ENCODE assay signal across 7 cellular contexts in genomic region chr4:82891728-82892466, GRCh38. TPM values are rescaled to one million over a fixed set of nuclear protein-coding genes. Genes with fewer than 3 reads are reported as not detected.
DNase-seq lines count a peak whose midpoint lies in the region; ATAC-seq, FAIRE-seq and TF ChIP-seq lines count a peak whose summit lies in the region.

No MANE protein-coding gene starts in this region.

- H3K27ac Mint-ChIP-seq in mesothelial cell of epicardium: peak overlapping the region; percentile 99

- peak overlapping the region; percentile 94 for H3K4me3 ChIP-seq in LNCaP clone FGC (ENCODE audit: low read depth, low read length)
- peak overlapping the region; percentile 76 for H3K4me3 ChIP-seq in bronchial epithelial cell (ENCODE audit: low read depth, low read length)

- peak overlapping the region; percentile 91 for H3K4me3 Mint-ChIP-seq in mesothelial cell of epicardium

- peaks cover 5% of the 10 kb centered on the region for H3K36me3 ChIP-seq in bronchial epithelial cell (ENCODE audit: control insufficient read depth, insufficient read depth, low read length)

- ATAC-seq in GM18498 (IDR thresholded peaks at IDR 0.05; ENCODE audit: unreplicated experiment): peak; percentile 3

- no peaks in the 10 kb centered on the region for H3K9me3 Mint-ChIP-seq in mesothelial cell of epicardium

- no peak for TF ChIP-seq CTCF in LNCaP clone FGC (IDR thresholded peaks at IDR 0.05; ENCODE audit: control insufficient read depth, extremely low read depth, insufficient read depth)
- no peak for TF ChIP-seq CTCF in bronchial epithelial cell (IDR thresholded peaks at IDR 0.05; ENCODE audit: insufficient read depth, low read length, severe bottlenecking)
- no peak for TF ChIP-seq CTCF in mesothelial cell of epicardium (IDR thresholded peaks at IDR 0.05; ENCODE audit: unreplicated experiment)

- CTCF ChIA-PET in HEK293T (lab: Yijun Ruan, JAX): interaction anchor here (0.8 kb wide), 1 partner anchor 153 kb away, joined by 5 read pairs; no protein-coding TSS in a partner anchor

- peaks cover 12% of the 10 kb centered on the region for H3K36me3 Mint-ChIP-seq in mesothelial cell of epicardium

- no peak for FAIRE-seq in bronchial epithelial cell (lab: Jason Lieb, UNC)

- peaks cover 29% of the 10 kb centered on the region for H3K4me1 Mint-ChIP-seq in mesothelial cell of epicardium

- no peak for DNase-seq in LNCaP clone FGC (ENCODE audit: low read depth)
- DNase-seq in bronchial epithelial cell (ENCODE audit: low read depth): no peak
- DNase-seq in mesothelial cell of epicardium (ENCODE audit: low spot score in 2 of 2, unreplicated experiment in 2 of 2): no peak
- no peak for DNase-seq in 8988T
- no peak for DNase-seq in NCI-H187 (lab: John Stamatoyannopoulos, UW)
- no peak for DNase-seq in HEK293T (ENCODE audit: extremely low spot score)

- POLR2A ChIA-PET in HEK293T (lab: Yijun Ruan, JAX): interaction anchor here (0.7 to 4.4 kb wide), 3 partner anchors 8 to 143 kb away, joined by 3 to 39 read pairs (median 4); partner anchors contain the start of genes COPS4 and THAP9

- no peaks in the 10 kb centered on the region for H3K27me3 ChIP-seq in bronchial epithelial cell (ENCODE audit: control insufficient read depth, insufficient read depth, low read length)

- H3K27me3 Mint-ChIP-seq in mesothelial cell of epicardium (ENCODE audit: low read depth): no peaks in the 10 kb centered on the region

TF ChIP-seq in HEK293T, 16 proteins besides CTCF, POLR2A, EP300 and RAD21:
- TF ChIP-seq ARNT (IDR thresholded peaks at IDR 0.05) (no peak), LEF1 (IDR thresholded peaks at IDR 0.05; ENCODE audit: borderline replicate concordance) (no peak), CTBP1 (IDR thresholded peaks at IDR 0.05; ENCODE audit: borderline replicate concordance) (no peak), FOXA1 (IDR thresholded peaks at IDR 0.05) (no peak), FOXM1 (IDR thresholded peaks at IDR 0.05; ENCODE audit: borderline replicate concordance) (no peak), TARDBP (IDR thresholded peaks at IDR 0.05) (no peak), BHLHE40 (IDR thresholded peaks at IDR 0.05; ENCODE audit: borderline replicate concordance) (no peak), ZNF384 (IDR thresholded peaks at IDR 0.05) (no peak), SUZ12 (IDR thresholded peaks at IDR 0.05) (no peak), L3MBTL2 (conservative IDR thresholded peaks at IDR 0.05) (no peak), ELF4 (IDR thresholded peaks at IDR 0.05) (no peak)

RNA-seq across cellular contexts. Expression of gene SEC31A, which starts 0.9 kb away (rescaled TPM):
- 96.0 and 128 TPM in 2 replicates for total RNA-seq in bronchial epithelial cell
- total RNA-seq in mesothelial cell of epicardium: 284 to 308 TPM (median 303 TPM) in 3 replicates

RNA-seq across cellular contexts. Expression of gene THAP9, which starts 8.6 kb away (rescaled TPM):
- total RNA-seq in bronchial epithelial cell: 2.9 TPM in 2 replicates
- total RNA-seq in mesothelial cell of epicardium: 7.6 to 8.8 TPM (median 8.3 TPM) in 3 replicates
